In genomic region chr5:9622891-9623547, GRCh38 we compare ENCODE assay signal across 12 cellular contexts. TPM values are rescaled to one million over a fixed set of nuclear protein-coding genes. Genes with fewer than 3 reads are reported as not detected.
A peak's percentile ranks its signal among the peaks of the same experiment; 100 is the strongest.
DNase-seq lines count a peak whose midpoint lies in the region; ATAC-seq and TF ChIP-seq lines count a peak whose summit lies in the region.
"Had no signal": no experiment of that assay in that cellular context is flagged by ENCODE, and none has a peak within 500 bp of the region (broad histone marks: within the 10 kb centered on the region; RNA-seq: fewer than 3 reads in every experiment).

No MANE protein-coding gene starts in this region.

- TF ChIP-seq EP300 in esophagus muscularis mucosa (IDR thresholded peaks at IDR 0.05): no peak

- no peaks in the 10 kb centered on the region for H3K9me3 Mint-ChIP-seq in endodermal cell

- H3K4me3 Mint-ChIP-seq in endodermal cell: no peak overlapping the region
- H3K4me3 Mint-ChIP-seq: CD8-positive, alpha-beta memory T cell had no signal

- intact Hi-C loops in esophagus muscularis mucosa (cut with DNase I): no loop called here

- peaks cover 12% of the 10 kb centered on the region for H3K4me1 Mint-ChIP-seq in endodermal cell
- H3K4me1 Mint-ChIP-seq: CD8-positive, alpha-beta memory T cell had no signal

- H3K4me3 ChIP-seq in RWPE2 (ENCODE audit: severe bottlenecking) (no peak overlapping the region), endodermal cell (ENCODE audit: low read length) (no peak overlapping the region), esophagus muscularis mucosa (no peak overlapping the region)
- H3K4me3 ChIP-seq: prostate gland had no signal

- H3K9me3 ChIP-seq in RWPE2 (ENCODE audit: severe bottlenecking) (no peaks in the 10 kb centered on the region), endodermal cell (ENCODE audit: control insufficient read depth, low read length) (no peaks in the 10 kb centered on the region), esophagus muscularis mucosa (no peaks in the 10 kb centered on the region)
- H3K9me3 ChIP-seq: prostate gland had no signal

- DNase-seq in AG09319 (ENCODE audit: extremely low read depth, low read depth) (peak; percentile 25), H4 (ENCODE audit: low spot score) (peak; percentile 71), RWPE2 (ENCODE audit: low spot score) (no peak), hepatic stellate cell (ENCODE audit: low spot score) (peak; percentile 21), NCI-H1092 (lab: John Stamatoyannopoulos, UW) (no peak), endodermal cell (no peak), esophagus muscularis mucosa (ENCODE audit: extremely low spot score) (no peak)
- DNase-seq in activated T-cell treated with anti-CD3 and anti-CD28 coated beads, Interleukin-2, amount 50 U/mL, for 48 hours: no peak
- DNase-seq: CD8-positive, alpha-beta memory T cell; NCI-H1694 had no signal

- no peaks in the 10 kb centered on the region for H3K27me3 Mint-ChIP-seq in endodermal cell (ENCODE audit: insufficient read depth)

- no peaks in the 10 kb centered on the region for H3K36me3 ChIP-seq in RWPE2 (ENCODE audit: low read depth)
- no peaks in the 10 kb centered on the region for H3K36me3 ChIP-seq in endodermal cell (ENCODE audit: control insufficient read depth, insufficient read depth, low read length)
- no peaks in the 10 kb centered on the region for H3K36me3 ChIP-seq in esophagus muscularis mucosa
- H3K36me3 ChIP-seq: prostate gland had no signal

- peak; percentile 55; the same call in 2 of the 3 replicates for ATAC-seq in RWPE2 (ENCODE audit: low read depth)

- H3K27ac Mint-ChIP-seq in endodermal cell: no peak overlapping the region
- H3K27ac Mint-ChIP-seq: CD8-positive, alpha-beta memory T cell had no signal

- no peaks in the 10 kb centered on the region for H3K36me3 Mint-ChIP-seq in endodermal cell (ENCODE audit: low read depth)
- H3K36me3 Mint-ChIP-seq: CD8-positive, alpha-beta memory T cell had no signal

- TF ChIP-seq CTCF in AG09319 (IDR thresholded peaks at IDR 0.05; ENCODE audit: low read depth, low read length) (no peak), RWPE2 (IDR thresholded peaks at IDR 0.05; ENCODE audit: poor library complexity, severe bottlenecking) (no peak), endodermal cell (conservative IDR thresholded peaks at IDR 0.05) (no peak), esophagus muscularis mucosa (IDR thresholded peaks at IDR 0.05) (no peak)

- H3K9ac ChIP-seq in endodermal cell (ENCODE audit: extremely low read depth, low read length, poor library complexity, severe bottlenecking): no peak overlapping the region

- whole genome bisulfite sequencing in endodermal cell (ENCODE audit: insufficient coverage in 1 of 2, insufficient read length in 1 of 2), 2 experiments: 85 to 91% methylated on average over 6 to 7 of the region's 7 CpGs
- 22% methylated on average over 7 of the region's 7 CpGs for WGBS in esophagus muscularis mucosa

- no peak overlapping the region for H3K27ac ChIP-seq in RWPE2 (ENCODE audit: poor library complexity, severe bottlenecking)
- no peak overlapping the region for H3K27ac ChIP-seq in endodermal cell (ENCODE audit: low read depth, low read length)
- H3K27ac ChIP-seq in esophagus muscularis mucosa (replicated peaks in 1 of 4): no peak overlapping the region
- H3K27ac ChIP-seq: prostate gland had no signal

- no peaks in the 10 kb centered on the region for H3K27me3 ChIP-seq in RWPE2 (ENCODE audit: insufficient read depth, poor library complexity, severe bottlenecking)
- H3K27me3 ChIP-seq in endodermal cell (ENCODE audit: control insufficient read depth, insufficient read depth, low read length, poor library complexity, severe bottlenecking): no peaks in the 10 kb centered on the region
- H3K27me3 ChIP-seq in esophagus muscularis mucosa: peaks cover 0 to 6% (median 0%) of the 10 kb centered on the region in 4 donors

- no peak for TF ChIP-seq POLR2A in esophagus muscularis mucosa (IDR thresholded peaks at IDR 0.05; ENCODE audit: low read depth)

- H3K4me1 ChIP-seq in RWPE2 (ENCODE audit: insufficient read depth, poor library complexity, severe bottlenecking) (no peaks in the 10 kb centered on the region), endodermal cell (ENCODE audit: control insufficient read depth, insufficient read depth, low read length) (no peaks in the 10 kb centered on the region), esophagus muscularis mucosa (peaks cover 4 to 15% (median 8%) of the 10 kb centered on the region in 4 donors)
- H3K4me1 ChIP-seq: prostate gland had no signal

RNA-seq across cellular contexts. Expression of gene TAS2R1, which starts 7.1 kb away (rescaled TPM):
- total RNA-seq in H4 (2014; rRNA removed; shearing (Covaris generic)): not detected in 2 replicates
- total RNA-seq in endodermal cell (under 1 TPM in 1 of 2 donors, not detected in 1; 0.24 TPM), esophagus muscularis mucosa (not detected)
- polyA plus RNA-seq in endodermal cell (2013, experiment 1 of 2): not detected
- polyA plus RNA-seq in endodermal cell (2013, experiment 2 of 2): not detected
- total RNA-seq: CD8-positive, alpha-beta memory T cell; prostate gland; SK-MEL-5 had no signal
- polyA plus RNA-seq: CD8-positive, alpha-beta memory T cell had no signal

Comparison
In these comparisons a context has a peak if more than half of its experiments do, and no peak if none do; other contexts are left out.
1. DNase-seq: peak in AG09319 (single experiment), H4 (single experiment) and hepatic stellate cell (single experiment); none in RWPE2 (single experiment), NCI-H1092 (single experiment), endodermal cell (single experiment), activated T-cell treated with anti-CD3 and anti-CD28 coated beads, Interleukin-2, amount 50 U/mL, for 48 hours (0 of 2) and esophagus muscularis mucosa (single experiment).